ENCODE assay signal across 1 cellular context in the genomic region with DNA sequence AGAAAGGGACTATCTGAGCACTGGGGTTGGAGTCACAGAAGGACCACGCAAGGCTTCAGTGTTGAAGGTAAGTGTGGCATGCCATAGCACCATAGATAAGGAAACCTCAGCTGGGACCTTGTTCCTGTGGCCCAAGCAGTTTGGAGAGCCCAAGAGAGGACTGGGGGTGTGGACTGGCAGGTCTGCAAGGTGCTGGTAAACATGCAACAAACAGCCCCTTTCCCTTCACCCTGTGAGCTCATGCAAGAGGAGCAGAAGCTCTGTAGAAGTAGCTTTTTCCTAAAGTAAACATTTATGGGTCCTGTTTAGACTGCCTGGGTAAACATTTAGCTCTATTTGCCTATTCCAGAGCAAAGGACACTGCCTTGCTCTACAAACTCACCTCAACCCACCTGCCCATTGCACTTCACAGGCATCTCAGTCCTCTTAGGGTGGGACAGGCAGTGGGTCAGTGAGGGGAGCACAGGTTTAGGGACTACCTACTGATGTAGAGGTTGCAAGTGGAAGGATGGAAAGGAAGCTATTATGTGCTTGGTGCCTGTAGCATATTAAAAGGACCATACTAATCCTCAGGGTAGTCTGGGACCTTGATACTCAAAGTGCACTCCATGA.
A peak's percentile ranks its signal among the peaks of the same experiment; 100 is the strongest.
TF ChIP-seq lines count a peak whose summit lies in the region.

No MANE protein-coding gene starts in this region.

TF ChIP-seq in HepG2, 621 proteins besides CTCF, POLR2A, EP300 and RAD21 (continued from another document and continues in another):
- no peak for TF ChIP-seq ZNF407 (CRISPR knock-in tag; IDR thresholded peaks at IDR 0.05; ENCODE audit: not compliant biosample characterization)
- TF ChIP-seq POGZ (CRISPR knock-in tag; IDR thresholded peaks at IDR 0.05) = no peak
- TF ChIP-seq ZNF790 (CRISPR knock-in tag; IDR thresholded peaks at IDR 0.05; ENCODE audit: borderline replicate concordance) = no peak
- no peak for TF ChIP-seq ZNF746 (CRISPR knock-in tag; IDR thresholded peaks at IDR 0.05)
- 0 out of 2 replicates have a peak, but pooled peaks have one; percentile 20 for TF ChIP-seq ZNF670 (CRISPR knock-in tag; IDR thresholded peaks at IDR 0.05; ENCODE audit: borderline replicate concordance)
- TF ChIP-seq, protein P1, sequence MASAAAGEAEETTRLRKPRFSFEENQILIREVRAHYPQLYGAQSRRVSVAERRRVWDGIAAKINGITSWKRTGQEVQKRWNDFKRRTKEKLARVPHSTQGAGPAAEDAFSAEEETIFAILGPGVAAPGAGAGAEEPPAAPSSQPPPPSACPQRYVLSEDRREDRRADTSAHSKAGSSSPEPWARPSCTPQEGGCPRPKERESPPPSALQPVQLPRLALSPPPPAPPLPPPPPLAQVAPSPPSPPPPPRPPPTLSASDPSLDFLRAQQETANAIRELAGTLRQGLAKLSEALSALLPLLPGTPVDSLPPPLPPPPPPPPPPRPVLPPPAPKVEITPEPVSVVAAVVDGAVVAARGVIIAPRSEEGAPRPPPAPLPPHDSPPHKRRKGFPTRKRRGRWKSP (CRISPR knock-in tag; IDR thresholded peaks at IDR 0.05) = peak; percentile 55; the same call in 1 of the 2 replicates
- no peak for TF ChIP-seq SUZ12 (IDR thresholded peaks at IDR 0.05; ENCODE audit: low read depth, low read length)
- no peak for TF ChIP-seq SNAI1 (CRISPR knock-in tag; IDR thresholded peaks at IDR 0.05; ENCODE audit: borderline replicate concordance)
- TF ChIP-seq ZNF616 (CRISPR knock-in tag; IDR thresholded peaks at IDR 0.05; ENCODE audit: low read depth) = no peak
- 0 out of 2 replicates have a peak, but pooled peaks have one; percentile 42 for TF ChIP-seq GLI4 (CRISPR knock-in tag; IDR thresholded peaks at IDR 0.05; ENCODE audit: borderline replicate concordance)
- no peak for TF ChIP-seq THAP8 (CRISPR knock-in tag; IDR thresholded peaks at IDR 0.05; ENCODE audit: borderline replicate concordance)
- no peak for TF ChIP-seq FIP1L1 (IDR thresholded peaks at IDR 0.05; ENCODE audit: borderline replicate concordance, insufficient read depth, low read depth, low read length)
- 0 out of 2 replicates have a peak, but pooled peaks have one; percentile 53 for TF ChIP-seq MEIS2 (CRISPR knock-in tag; IDR thresholded peaks at IDR 0.05)
- TF ChIP-seq, protein P2, sequence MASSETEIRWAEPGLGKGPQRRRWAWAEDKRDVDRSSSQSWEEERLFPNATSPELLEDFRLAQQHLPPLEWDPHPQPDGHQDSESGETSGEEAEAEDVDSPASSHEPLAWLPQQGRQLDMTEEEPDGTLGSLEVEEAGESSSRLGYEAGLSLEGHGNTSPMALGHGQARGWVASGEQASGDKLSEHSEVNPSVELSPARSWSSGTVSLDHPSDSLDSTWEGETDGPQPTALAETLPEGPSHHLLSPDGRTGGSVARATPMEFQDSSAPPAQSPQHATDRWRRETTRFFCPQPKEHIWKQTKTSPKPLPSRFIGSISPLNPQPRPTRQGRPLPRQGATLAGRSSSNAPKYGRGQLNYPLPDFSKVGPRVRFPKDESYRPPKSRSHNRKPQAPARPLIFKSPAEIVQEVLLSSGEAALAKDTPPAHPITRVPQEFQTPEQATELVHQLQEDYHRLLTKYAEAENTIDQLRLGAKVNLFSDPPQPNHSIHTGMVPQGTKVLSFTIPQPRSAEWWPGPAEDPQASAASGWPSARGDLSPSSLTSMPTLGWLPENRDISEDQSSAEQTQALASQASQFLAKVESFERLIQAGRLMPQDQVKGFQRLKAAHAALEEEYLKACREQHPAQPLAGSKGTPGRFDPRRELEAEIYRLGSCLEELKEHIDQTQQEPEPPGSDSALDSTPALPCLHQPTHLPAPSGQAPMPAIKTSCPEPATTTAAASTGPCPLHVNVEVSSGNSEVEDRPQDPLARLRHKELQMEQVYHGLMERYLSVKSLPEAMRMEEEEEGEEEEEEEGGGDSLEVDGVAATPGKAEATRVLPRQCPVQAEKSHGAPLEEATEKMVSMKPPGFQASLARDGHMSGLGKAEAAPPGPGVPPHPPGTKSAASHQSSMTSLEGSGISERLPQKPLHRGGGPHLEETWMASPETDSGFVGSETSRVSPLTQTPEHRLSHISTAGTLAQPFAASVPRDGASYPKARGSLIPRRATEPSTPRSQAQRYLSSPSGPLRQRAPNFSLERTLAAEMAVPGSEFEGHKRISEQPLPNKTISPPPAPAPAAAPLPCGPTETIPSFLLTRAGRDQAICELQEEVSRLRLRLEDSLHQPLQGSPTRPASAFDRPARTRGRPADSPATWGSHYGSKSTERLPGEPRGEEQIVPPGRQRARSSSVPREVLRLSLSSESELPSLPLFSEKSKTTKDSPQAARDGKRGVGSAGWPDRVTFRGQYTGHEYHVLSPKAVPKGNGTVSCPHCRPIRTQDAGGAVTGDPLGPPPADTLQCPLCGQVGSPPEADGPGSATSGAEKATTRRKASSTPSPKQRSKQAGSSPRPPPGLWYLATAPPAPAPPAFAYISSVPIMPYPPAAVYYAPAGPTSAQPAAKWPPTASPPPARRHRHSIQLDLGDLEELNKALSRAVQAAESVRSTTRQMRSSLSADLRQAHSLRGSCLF (CRISPR knock-in tag; IDR thresholded peaks at IDR 0.05; ENCODE audit: borderline replicate concordance) = no peak
- TF ChIP-seq, protein P3, sequence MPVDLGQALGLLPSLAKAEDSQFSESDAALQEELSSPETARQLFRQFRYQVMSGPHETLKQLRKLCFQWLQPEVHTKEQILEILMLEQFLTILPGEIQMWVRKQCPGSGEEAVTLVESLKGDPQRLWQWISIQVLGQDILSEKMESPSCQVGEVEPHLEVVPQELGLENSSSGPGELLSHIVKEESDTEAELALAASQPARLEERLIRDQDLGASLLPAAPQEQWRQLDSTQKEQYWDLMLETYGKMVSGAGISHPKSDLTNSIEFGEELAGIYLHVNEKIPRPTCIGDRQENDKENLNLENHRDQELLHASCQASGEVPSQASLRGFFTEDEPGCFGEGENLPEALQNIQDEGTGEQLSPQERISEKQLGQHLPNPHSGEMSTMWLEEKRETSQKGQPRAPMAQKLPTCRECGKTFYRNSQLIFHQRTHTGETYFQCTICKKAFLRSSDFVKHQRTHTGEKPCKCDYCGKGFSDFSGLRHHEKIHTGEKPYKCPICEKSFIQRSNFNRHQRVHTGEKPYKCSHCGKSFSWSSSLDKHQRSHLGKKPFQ (CRISPR knock-in tag; IDR thresholded peaks at IDR 0.05; ENCODE audit: insufficient replicate concordance) = no peak
- TF ChIP-seq CENPX (CRISPR knock-in tag; IDR thresholded peaks at IDR 0.05) = no peak
- TF ChIP-seq JUNB (CRISPR knock-in tag; IDR thresholded peaks at IDR 0.05; ENCODE audit: borderline replicate concordance) = no peak
- TF ChIP-seq ZNF713 (CRISPR knock-in tag; IDR thresholded peaks at IDR 0.05) = no peak
- no peak for TF ChIP-seq MBD4 (IDR thresholded peaks at IDR 0.05; ENCODE audit: borderline replicate concordance, low read length)
- TF ChIP-seq ZNF652 (CRISPR knock-in tag; IDR thresholded peaks at IDR 0.05; ENCODE audit: borderline replicate concordance, low read depth) = peak; percentile 51; the same call in 1 of the 2 replicates
- TF ChIP-seq SMARCC2 (IDR thresholded peaks at IDR 0.05) = no peak
- TF ChIP-seq KLF12 (CRISPR knock-in tag; IDR thresholded peaks at IDR 0.05; ENCODE audit: borderline replicate concordance) = no peak
- TF ChIP-seq ZBTB8A (CRISPR knock-in tag; IDR thresholded peaks at IDR 0.05; ENCODE audit: borderline replicate concordance, low read depth) = no peak
- 0 out of 2 replicates have a peak, but pooled peaks have one; percentile 38 for TF ChIP-seq SATB2 (CRISPR knock-in tag; IDR thresholded peaks at IDR 0.05)
- no peak for TF ChIP-seq ZNF180 (CRISPR knock-in tag; IDR thresholded peaks at IDR 0.05; ENCODE audit: borderline replicate concordance, low read depth)
- TF ChIP-seq ZNF17 (CRISPR knock-in tag; IDR thresholded peaks at IDR 0.05) = no peak
- TF ChIP-seq FOXK1 (CRISPR knock-in tag; IDR thresholded peaks at IDR 0.05; ENCODE audit: borderline replicate concordance, low read depth) = peak; percentile 65; the same call in 1 of the 2 replicates
- TF ChIP-seq NRL (CRISPR knock-in tag; IDR thresholded peaks at IDR 0.05; ENCODE audit: borderline replicate concordance) = no peak
- TF ChIP-seq ZMYM3 (CRISPR knock-in tag; IDR thresholded peaks at IDR 0.05) = peak; percentile 75
- peak; percentile 86 for TF ChIP-seq HNF4A (CRISPR knock-in tag; IDR thresholded peaks at IDR 0.05)
- no peak for TF ChIP-seq ZNF720 (CRISPR knock-in tag; IDR thresholded peaks at IDR 0.05)
- no peak for TF ChIP-seq MAFK (conservative IDR thresholded peaks at IDR 0.05 in 1 of 2, IDR thresholded peaks at IDR 0.05 in 1 of 2; ENCODE audit: low read length in 2 of 2)
- TF ChIP-seq ARID2 (CRISPR knock-in tag; IDR thresholded peaks at IDR 0.05; ENCODE audit: borderline replicate concordance) = no peak
- no peak for TF ChIP-seq ARHGAP35 (CRISPR knock-in tag; IDR thresholded peaks at IDR 0.05; ENCODE audit: borderline replicate concordance)
- no peak for TF ChIP-seq ZNF143 (CRISPR knock-in tag; IDR thresholded peaks at IDR 0.05)
- TF ChIP-seq IRF2 (CRISPR knock-in tag; IDR thresholded peaks at IDR 0.05) = peak; percentile 77; the same call in 1 of the 2 replicates
- TF ChIP-seq JARID2 (CRISPR knock-in tag; IDR thresholded peaks at IDR 0.05; ENCODE audit: insufficient replicate concordance) = no peak
- no peak for TF ChIP-seq ZNF777 (CRISPR knock-in tag; IDR thresholded peaks at IDR 0.05)
- no peak for TF ChIP-seq ZNF326 (CRISPR knock-in tag; IDR thresholded peaks at IDR 0.05; ENCODE audit: borderline replicate concordance)
- TF ChIP-seq ZNF780A (CRISPR knock-in tag; IDR thresholded peaks at IDR 0.05) = no peak
- TF ChIP-seq, protein P4, sequence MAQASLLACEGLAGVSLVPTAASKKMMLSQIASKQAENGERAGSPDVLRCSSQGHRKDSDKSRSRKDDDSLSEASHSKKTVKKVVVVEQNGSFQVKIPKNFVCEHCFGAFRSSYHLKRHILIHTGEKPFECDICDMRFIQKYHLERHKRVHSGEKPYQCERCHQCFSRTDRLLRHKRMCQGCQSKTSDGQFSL (CRISPR knock-in tag; IDR thresholded peaks at IDR 0.05) = no peak
- TF ChIP-seq ZNF7 (CRISPR knock-in tag; IDR thresholded peaks at IDR 0.05) = no peak
